In genomic region chr3:12508316-12508715, GRCh38 we compare ENCODE assay signal across 12 cellular contexts. TPM values are rescaled to one million over a fixed set of nuclear protein-coding genes. Genes with fewer than 3 reads are reported as not detected.
DNase-seq lines count a peak whose midpoint lies in the region; ATAC-seq, FAIRE-seq and TF ChIP-seq lines count a peak whose summit lies in the region.
"Had no signal": no experiment of that assay in that cellular context is flagged by ENCODE, and none has a peak within 500 bp of the region (broad histone marks: within the 10 kb centered on the region; RNA-seq: fewer than 3 reads in every experiment).

No MANE protein-coding gene starts in this region.

- no peak for TF ChIP-seq POLR2A in heart left ventricle (IDR thresholded peaks at IDR 0.05)

- no peaks in the 10 kb centered on the region for H3K79me2 ChIP-seq in astrocyte (ENCODE audit: insufficient read depth, low read length)

- H3K27ac Mint-ChIP-seq in astrocyte (ENCODE audit: unreplicated experiment), result peak overlapping the region; percentile 78
- no peak overlapping the region for H3K27ac Mint-ChIP-seq in naive thymus-derived CD4-positive, alpha-beta T cell
- H3K27ac Mint-ChIP-seq: activated CD4-positive, alpha-beta T cell treated with anti-CD3 and anti-CD28 coated beads, Interleukin-2, amount 10 ng/mL, durations not matched to agents 24 days and 14 days had no signal

- H3K4me3 Mint-ChIP-seq in astrocyte (ENCODE audit: unreplicated experiment), result peak overlapping the region; percentile 14
- no peak overlapping the region for H3K4me3 Mint-ChIP-seq in naive thymus-derived CD4-positive, alpha-beta T cell
- H3K4me3 Mint-ChIP-seq: activated CD4-positive, alpha-beta T cell treated with anti-CD3 and anti-CD28 coated beads, Interleukin-2, amount 10 ng/mL, durations not matched to agents 24 days and 14 days had no signal

- H4K20me1 ChIP-seq in astrocyte (ENCODE audit: insufficient read depth, low read length), result no peaks in the 10 kb centered on the region

- H3K27ac ChIP-seq in astrocyte (ENCODE audit: low read depth, low read length), result peak overlapping the region; percentile 92
- peak overlapping the region in 3 of 12 donors; percentile 25 to 61 (median 43) for H3K27ac ChIP-seq in heart left ventricle
- no peak overlapping the region for H3K27ac ChIP-seq in naive thymus-derived CD4-positive, alpha-beta T cell (ENCODE audit: low read depth, low read length)

- H3K9me3 ChIP-seq in astrocyte (ENCODE audit: insufficient read depth, low read depth, low read length) (no peaks in the 10 kb centered on the region), heart left ventricle (no peaks in the 10 kb centered on the region), skeletal muscle satellite cell (replicated peaks; ENCODE audit: low read length) (no peaks in the 10 kb centered on the region)
- no peaks in the 10 kb centered on the region for H3K9me3 ChIP-seq in naive thymus-derived CD4-positive, alpha-beta T cell (ENCODE audit: control insufficient read depth in 2 of 3, low read length in 3 of 3)

- H2AFZ ChIP-seq in astrocyte (ENCODE audit: low read depth, low read length), result peak overlapping the region; percentile 27

- peaks cover 20% of the 10 kb centered on the region for H3K4me1 Mint-ChIP-seq in astrocyte (ENCODE audit: low read depth, unreplicated experiment)
- peaks cover 0 to 6% (median 0%) of the 10 kb centered on the region in 7 donors for H3K4me1 Mint-ChIP-seq in naive thymus-derived CD4-positive, alpha-beta T cell
- H3K4me1 Mint-ChIP-seq: activated CD4-positive, alpha-beta T cell treated with anti-CD3 and anti-CD28 coated beads, Interleukin-2, amount 10 ng/mL, durations not matched to agents 24 days and 14 days had no signal

- CTCF ChIA-PET in naive thymus-derived CD4-positive, alpha-beta T cell (lab: Charles Lee), result interaction anchor here (0.6 kb wide), 1 partner anchor 287 kb away, joined by 3 read pairs; no protein-coding TSS in a partner anchor

- peaks cover 6% of the 10 kb centered on the region for H3K36me3 Mint-ChIP-seq in astrocyte (ENCODE audit: low read depth, unreplicated experiment)
- peaks cover 2 to 50% (median 15%) of the 10 kb centered on the region in 5 donors for H3K36me3 Mint-ChIP-seq in naive thymus-derived CD4-positive, alpha-beta T cell

- H3K4me3 ChIP-seq in astrocyte (ENCODE audit: insufficient read depth, low read depth, low read length) (peak overlapping the region; percentile 35), heart left ventricle (no peak overlapping the region), skeletal muscle satellite cell (ENCODE audit: low read length) (peak overlapping the region; percentile 52)
- H3K4me3 ChIP-seq in naive thymus-derived CD4-positive, alpha-beta T cell (ENCODE audit: low read length), result no peak overlapping the region

- peaks cover 20% of the 10 kb centered on the region for H3K4me1 ChIP-seq in astrocyte (ENCODE audit: insufficient read depth, low read length)
- H3K4me1 ChIP-seq in heart left ventricle, result peaks cover 0 to 8% (median 0%) of the 10 kb centered on the region in 12 donors
- H3K4me1 ChIP-seq in skeletal muscle satellite cell (ENCODE audit: control insufficient read depth, insufficient read depth, low read length), result peaks cover 25% of the 10 kb centered on the region
- no peaks in the 10 kb centered on the region for H3K4me1 ChIP-seq in naive thymus-derived CD4-positive, alpha-beta T cell (ENCODE audit: control insufficient read depth in 2 of 2, insufficient read depth in 2 of 2, low read length in 2 of 2)

- FAIRE-seq in astrocyte (lab: Jason Lieb, UNC), result no peak

- DNase-seq in GOT3 (lab: John Stamatoyannopoulos, UW) (peak; percentile 24), astrocyte (ENCODE audit: low read depth) (peak; percentile 98), heart left ventricle (peak in 1 of 5 donors; percentile 39), NCI-H2227 treated with DMSO at 0.1 percent for 48 hours (lab: John Stamatoyannopoulos, UW) (no peak)
- no peak for DNase-seq in naive thymus-derived CD4-positive, alpha-beta T cell
- DNase-seq: activated CD4-positive, alpha-beta T cell treated with anti-CD3 and anti-CD28 coated beads, Interleukin-2, amount 10 ng/mL, durations not matched to agents 24 days and 14 days; effector CD4-positive, alpha-beta T cell; GDM1; stimulated activated naive CD4-positive, alpha-beta T cell treated with Interleukin-2 at 50 U/mL for 16 hours had no signal

- TF ChIP-seq CTCF in astrocyte (IDR thresholded peaks at IDR 0.05; ENCODE audit: insufficient read depth, low read depth, low read length) (no peak), heart left ventricle (IDR thresholded peaks at IDR 0.05) (no peak)

- H3K4me2 ChIP-seq in astrocyte (ENCODE audit: low read length) (peak overlapping the region; percentile 82), skeletal muscle satellite cell (ENCODE audit: low read length) (peak overlapping the region; percentile 80)

- H3K9ac ChIP-seq in astrocyte (ENCODE audit: low read length) (peak overlapping the region; percentile 70), skeletal muscle satellite cell (ENCODE audit: low read depth, low read length) (peak overlapping the region; percentile 62)

- ATAC-seq in heart left ventricle (peak; percentile 29 to 90 (median 68)), GM21825 (IDR thresholded peaks at IDR 0.05; ENCODE audit: unreplicated experiment) (no peak), HG02970 (IDR thresholded peaks at IDR 0.05; ENCODE audit: low FRiP score, unreplicated experiment) (no peak)
- ATAC-seq in naive thymus-derived CD4-positive, alpha-beta T cell, result no peak

- H3K36me3 ChIP-seq in astrocyte (ENCODE audit: insufficient read depth, low read length), result peaks cover 3% of the 10 kb centered on the region
- H3K36me3 ChIP-seq in heart left ventricle, result peaks cover 0 to 57% (median 34%) of the 10 kb centered on the region in 9 donors
- peaks cover 31% of the 10 kb centered on the region for H3K36me3 ChIP-seq in skeletal muscle satellite cell (ENCODE audit: insufficient read depth, low read length)
- H3K36me3 ChIP-seq in naive thymus-derived CD4-positive, alpha-beta T cell (ENCODE audit: control insufficient read depth in 2 of 3, insufficient read depth in 3 of 3, low read length in 3 of 3), result peaks cover 0 to 29% (median 0%) of the 10 kb centered on the region in 3 experiments

- POLR2A ChIA-PET in naive thymus-derived CD4-positive, alpha-beta T cell (lab: Charles Lee), result no interaction called here

- no peaks in the 10 kb centered on the region for H3K27me3 ChIP-seq in astrocyte (ENCODE audit: insufficient read depth, low read length)
- H3K27me3 ChIP-seq in heart left ventricle, result no peaks in the 10 kb centered on the region
- H3K27me3 ChIP-seq in skeletal muscle satellite cell (ENCODE audit: control insufficient read depth, insufficient read depth, low read length), result no peaks in the 10 kb centered on the region
- no peaks in the 10 kb centered on the region for H3K27me3 ChIP-seq in naive thymus-derived CD4-positive, alpha-beta T cell (ENCODE audit: control insufficient read depth in 2 of 2, insufficient read depth in 2 of 2, low read length in 2 of 2)

- WGBS in heart left ventricle, 4 donors, result 72 to 79% (median 74%) methylated on average over 5 of the region's 5 CpGs

- H3K27me3 Mint-ChIP-seq in astrocyte (ENCODE audit: low read depth, unreplicated experiment), result no peaks in the 10 kb centered on the region
- no peaks in the 10 kb centered on the region for H3K27me3 Mint-ChIP-seq in naive thymus-derived CD4-positive, alpha-beta T cell
- H3K27me3 Mint-ChIP-seq: activated CD4-positive, alpha-beta T cell treated with anti-CD3 and anti-CD28 coated beads, Interleukin-2, amount 10 ng/mL, durations not matched to agents 24 days and 14 days had no signal

- H3K9me3 Mint-ChIP-seq in astrocyte (ENCODE audit: unreplicated experiment), result no peaks in the 10 kb centered on the region
- H3K9me3 Mint-ChIP-seq in naive thymus-derived CD4-positive, alpha-beta T cell, result no peaks in the 10 kb centered on the region
- H3K9me3 Mint-ChIP-seq: activated CD4-positive, alpha-beta T cell treated with anti-CD3 and anti-CD28 coated beads, Interleukin-2, amount 10 ng/mL, durations not matched to agents 24 days and 14 days had no signal

- intact Hi-C loops in heart left ventricle (cut with DNase I), result no loop called here
- intact Hi-C loops in naive thymus-derived CD4-positive, alpha-beta T cell (cut with micrococcal nuclease), result no loop called here

RNA-seq across cellular contexts. Expression of gene TSEN2, which starts 24.0 kb away (rescaled TPM):
- total RNA-seq in astrocyte (9.7 TPM in 2 replicates), heart left ventricle (10 to 100 TPM; 14.3 to 21.6 (median 18.4) TPM)
- polyA plus RNA-seq in heart left ventricle, result 10 to 100 TPM; 17.6 to 22.3 TPM
- 20.5 and 23.4 TPM in 2 replicates for total RNA-seq in skeletal muscle satellite cell (2012; rRNA removed)
- 10 to 100 TPM; 12.1 to 27.5 (median 13.6) TPM for total RNA-seq in naive thymus-derived CD4-positive, alpha-beta T cell
- polyA plus RNA-seq in naive thymus-derived CD4-positive, alpha-beta T cell, result 10 to 100 TPM; 13.9 to 20.0 TPM

RNA-seq across cellular contexts. Expression of gene MKRN2OS, which starts 37.0 kb away (rescaled TPM):
- total RNA-seq in astrocyte, result 0.25 TPM in 1 of 2 replicates, not detected in the other
- total RNA-seq in heart left ventricle, result 10 to 100 TPM in 1 of 9 donors, 1 to 10 TPM in 4, under 1 TPM in 1, not detected in 3; 0.42 to 11.4 (median 1.7) TPM
- 1 to 10 TPM in 1 of 2 donors, not detected in 1; 1.1 TPM for polyA plus RNA-seq in heart left ventricle
- not detected in 2 replicates for total RNA-seq in skeletal muscle satellite cell (2012; rRNA removed)
- not detected for total RNA-seq in naive thymus-derived CD4-positive, alpha-beta T cell
- not detected for polyA plus RNA-seq in naive thymus-derived CD4-positive, alpha-beta T cell
- total RNA-seq: activated CD4-positive, alpha-beta T cell treated with anti-CD3 and anti-CD28 coated beads, Interleukin-2, amount 10 ng/mL, durations not matched to agents 24 days and 14 days had no signal

RNA-seq across cellular contexts. Expression of gene MKRN2, which starts 48.6 kb away (rescaled TPM):
- total RNA-seq in astrocyte, result 36.7 and 38.2 TPM in 2 replicates
- 10 to 100 TPM; 27.6 to 42.2 (median 32.9) TPM for total RNA-seq in heart left ventricle
- polyA plus RNA-seq in heart left ventricle, result 10 to 100 TPM; 23.2 to 33.9 TPM
- 39.3 and 41.3 TPM in 2 replicates for total RNA-seq in skeletal muscle satellite cell (2012; rRNA removed)
- total RNA-seq in naive thymus-derived CD4-positive, alpha-beta T cell, result 10 to 100 TPM; 21.9 to 34.5 (median 25.4) TPM
- polyA plus RNA-seq in naive thymus-derived CD4-positive, alpha-beta T cell, result 10 to 100 TPM; 49.8 to 66.2 TPM

Comparison
In these comparisons a context has a peak if more than half of its experiments do, and no peak if none do; other contexts are left out.
1. DNase-seq: peak in GOT3 (single experiment) and astrocyte (single experiment); none in NCI-H2227 treated with DMSO at 0.1 percent for 48 hours (single experiment) and naive thymus-derived CD4-positive, alpha-beta T cell (0 of 9).
2. H3K4me3 ChIP-seq: peak in astrocyte (single experiment) and skeletal muscle satellite cell (single experiment); none in heart left ventricle (0 of 12) and naive thymus-derived CD4-positive, alpha-beta T cell (single experiment).
3. ATAC-seq: peak in heart left ventricle (4 of 4); none in GM21825 (single experiment), HG02970 (single experiment) and naive thymus-derived CD4-positive, alpha-beta T cell (single experiment).